8 cellular contexts compared by ENCODE assay signal in the genomic region with DNA sequence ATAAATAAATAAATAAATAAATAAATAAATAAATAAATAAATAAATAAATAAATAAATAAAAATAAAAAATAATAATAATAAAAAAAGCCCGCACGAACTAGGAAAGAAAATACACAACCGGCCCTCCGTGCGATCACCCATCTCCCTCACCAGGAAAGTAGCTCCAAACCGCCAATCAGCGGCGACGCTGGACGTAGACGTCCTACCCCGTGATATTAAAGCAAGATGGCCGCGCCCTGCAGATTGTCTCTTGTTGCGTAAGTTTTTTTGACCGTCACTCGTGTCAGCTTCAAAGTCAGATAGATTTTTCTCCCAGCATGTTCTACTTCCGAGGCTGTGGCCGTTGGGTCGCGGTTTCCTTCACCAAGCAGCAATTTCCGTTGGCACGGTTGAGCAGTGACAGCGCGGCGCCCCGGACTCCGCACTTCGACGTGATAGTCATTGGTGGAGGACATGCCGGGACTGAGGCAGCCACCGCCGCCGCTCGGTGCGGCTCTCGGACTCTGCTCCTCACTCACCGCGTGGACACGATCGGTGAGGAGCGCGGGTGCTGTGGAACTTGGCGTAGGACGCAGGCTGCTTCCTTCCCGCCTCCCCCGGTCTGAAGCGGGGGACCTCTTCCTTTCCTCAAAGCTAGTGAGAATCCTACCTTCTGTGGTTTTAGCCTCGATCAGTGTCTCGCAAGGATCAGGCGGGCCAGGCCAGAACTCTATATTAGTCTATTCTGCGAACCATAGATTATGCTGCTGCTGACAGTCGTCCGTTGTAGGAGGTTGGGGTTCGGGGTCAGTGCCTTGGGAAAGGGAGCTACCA. TPM values are rescaled to one million over a fixed set of nuclear protein-coding genes. Genes with fewer than 3 reads are reported as not detected.
A peak's percentile ranks its signal among the peaks of the same experiment; 100 is the strongest.
DNase-seq lines count a peak whose midpoint lies in the region; ATAC-seq and TF ChIP-seq lines count a peak whose summit lies in the region.

A gene with protein sequence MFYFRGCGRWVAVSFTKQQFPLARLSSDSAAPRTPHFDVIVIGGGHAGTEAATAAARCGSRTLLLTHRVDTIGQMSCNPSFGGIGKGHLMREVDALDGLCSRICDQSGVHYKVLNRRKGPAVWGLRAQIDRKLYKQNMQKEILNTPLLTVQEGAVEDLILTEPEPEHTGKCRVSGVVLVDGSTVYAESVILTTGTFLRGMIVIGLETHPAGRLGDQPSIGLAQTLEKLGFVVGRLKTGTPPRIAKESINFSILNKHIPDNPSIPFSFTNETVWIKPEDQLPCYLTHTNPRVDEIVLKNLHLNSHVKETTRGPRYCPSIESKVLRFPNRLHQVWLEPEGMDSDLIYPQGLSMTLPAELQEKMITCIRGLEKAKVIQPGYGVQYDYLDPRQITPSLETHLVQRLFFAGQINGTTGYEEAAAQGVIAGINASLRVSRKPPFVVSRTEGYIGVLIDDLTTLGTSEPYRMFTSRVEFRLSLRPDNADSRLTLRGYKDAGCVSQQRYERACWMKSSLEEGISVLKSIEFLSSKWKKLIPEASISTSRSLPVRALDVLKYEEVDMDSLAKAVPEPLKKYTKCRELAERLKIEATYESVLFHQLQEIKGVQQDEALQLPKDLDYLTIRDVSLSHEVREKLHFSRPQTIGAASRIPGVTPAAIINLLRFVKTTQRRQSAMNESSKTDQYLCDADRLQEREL (plus strand): TSS at position 201 of the 814 bp plus-strand sequence. CDS start 118 bp downstream, at position 319.

- H3K27me3 Mint-ChIP-seq in activated naive CD4-positive, alpha-beta T cell treated with anti-CD3 and anti-CD28 coated beads, Interleukin-2, amount 10 ng/mL, durations not matched to agents 7 days and 5 days, result no peaks in the 10 kb centered on the region

- TF ChIP-seq POLR2A in gastroesophageal sphincter (IDR thresholded peaks at IDR 0.05) (peak in 1 of 2 donors; percentile 42), suprapubic skin (IDR thresholded peaks at IDR 0.05) (no peak)

- H3K36me3 ChIP-seq in SK-N-MC (ENCODE audit: insufficient read depth, low read length) (peaks cover 17% of the 10 kb centered on the region), gastroesophageal sphincter (peaks cover 0 to 26% of the 10 kb centered on the region in 2 donors), suprapubic skin (peaks cover 10% of the 10 kb centered on the region)

- H3K9me3 ChIP-seq in SK-N-MC (ENCODE audit: low read depth, low read length), result no peaks in the 10 kb centered on the region
- H3K9me3 ChIP-seq in gastroesophageal sphincter, result no peaks in the 10 kb centered on the region
- H3K9me3 ChIP-seq in suprapubic skin, result no peaks in the 10 kb centered on the region

- 0% methylated on average over 16 to 36 of the region's 55 CpGs for WGBS in gastroesophageal sphincter (ENCODE audit: low coverage in 1 of 2), 2 donors
- WGBS in suprapubic skin, result 1% methylated on average over 36 of the region's 55 CpGs

- CTCF ChIA-PET in HEK293T (lab: Yijun Ruan, JAX), result interaction anchor here (1.6 kb wide), 1 partner anchor 191 kb away, joined by 3 read pairs; no protein-coding TSS in a partner anchor
- CTCF ChIA-PET in activated naive CD4-positive, alpha-beta T cell treated with anti-CD3 and anti-CD28 coated beads, Interleukin-2, amount 10 ng/mL, durations not matched to agents 7 days and 5 days (lab: Charles Lee), result interaction anchor here (1.0 to 5.0 kb wide), 4 partner anchors 9 to 842 kb away, joined by 3 to 30 read pairs (median 4); a partner anchor contains a TSS

- no peaks in the 10 kb centered on the region for H3K9me3 Mint-ChIP-seq in activated naive CD4-positive, alpha-beta T cell treated with anti-CD3 and anti-CD28 coated beads, Interleukin-2, amount 10 ng/mL, durations not matched to agents 7 days and 5 days

- DNase-seq in GM03348 (ENCODE audit: low spot score) (peak; percentile 95), HEK293T (ENCODE audit: extremely low spot score) (peak; percentile 86), MV-4-11 (lab: John Stamatoyannopoulos, UW) (peak; percentile 98), SK-N-MC (ENCODE audit: low read depth, low spot score) (peak; percentile 55), nucleus accumbens (lab: John Stamatoyannopoulos, UW) (peak; percentile 22 to 95 (median 78)), suprapubic skin (ENCODE audit: low spot score in 2 of 2) (peak; percentile 95 to 96)
- DNase-seq in activated naive CD4-positive, alpha-beta T cell treated with anti-CD3 and anti-CD28 coated beads, Interleukin-2, amount 10 ng/mL, durations not matched to agents 7 days and 5 days, result peak; percentile 91

- TF ChIP-seq CTCF in gastroesophageal sphincter (IDR thresholded peaks at IDR 0.05) (no peak), suprapubic skin (IDR thresholded peaks at IDR 0.05) (no peak)

- H3K4me3 ChIP-seq in SK-N-MC (peak within 1 kb of the TSS; percentile 100), gastroesophageal sphincter (peak within 1 kb of the TSS; percentile 82 to 95), suprapubic skin (peak within 1 kb of the TSS; percentile 57)

- TF ChIP-seq EP300 in gastroesophageal sphincter (IDR thresholded peaks at IDR 0.05), result no peak
- no peak for TF ChIP-seq EP300 in suprapubic skin (IDR thresholded peaks at IDR 0.05)

- POLR2A ChIA-PET in HEK293T (lab: Yijun Ruan, JAX), result interaction anchor here (0.6 to 2.1 kb wide), 43 partner anchors 9 to 230 kb away, joined by 3 to 15 read pairs (median 4); a partner anchor contains a TSS

- peak within 1 kb of the TSS; percentile 99 for H3K9ac ChIP-seq in SK-N-MC (ENCODE audit: insufficient read length)

- peaks cover 0 to 33% (median 0%) of the 10 kb centered on the region in 3 donors for H3K4me1 ChIP-seq in gastroesophageal sphincter
- peaks cover 17% of the 10 kb centered on the region for H3K4me1 ChIP-seq in suprapubic skin

- ATAC-seq in gastroesophageal sphincter, result peak; percentile 97

- H3K27ac ChIP-seq in SK-N-MC (peak within 1 kb of the TSS; percentile 96), gastroesophageal sphincter (peak within 1 kb of the TSS; percentile 76 to 98 (median 96)), suprapubic skin (peak within 1 kb of the TSS; percentile 93)

- H3K27ac Mint-ChIP-seq in activated naive CD4-positive, alpha-beta T cell treated with anti-CD3 and anti-CD28 coated beads, Interleukin-2, amount 10 ng/mL, durations not matched to agents 7 days and 5 days, result peak within 1 kb of the TSS; percentile 100

- peaks cover 34% of the 10 kb centered on the region for H3K36me3 Mint-ChIP-seq in activated naive CD4-positive, alpha-beta T cell treated with anti-CD3 and anti-CD28 coated beads, Interleukin-2, amount 10 ng/mL, durations not matched to agents 7 days and 5 days

- H3K4me1 Mint-ChIP-seq in activated naive CD4-positive, alpha-beta T cell treated with anti-CD3 and anti-CD28 coated beads, Interleukin-2, amount 10 ng/mL, durations not matched to agents 7 days and 5 days, result peaks cover 69% of the 10 kb centered on the region

- H3K27me3 ChIP-seq in gastroesophageal sphincter, result no peaks in the 10 kb centered on the region
- no peaks in the 10 kb centered on the region for H3K27me3 ChIP-seq in suprapubic skin

- H3K4me3 Mint-ChIP-seq in activated naive CD4-positive, alpha-beta T cell treated with anti-CD3 and anti-CD28 coated beads, Interleukin-2, amount 10 ng/mL, durations not matched to agents 7 days and 5 days, result peak within 1 kb of the TSS; percentile 98

TF ChIP-seq in HEK293T, 16 proteins besides CTCF, POLR2A, EP300 and RAD21:
- TF ChIP-seq, protein P1, sequence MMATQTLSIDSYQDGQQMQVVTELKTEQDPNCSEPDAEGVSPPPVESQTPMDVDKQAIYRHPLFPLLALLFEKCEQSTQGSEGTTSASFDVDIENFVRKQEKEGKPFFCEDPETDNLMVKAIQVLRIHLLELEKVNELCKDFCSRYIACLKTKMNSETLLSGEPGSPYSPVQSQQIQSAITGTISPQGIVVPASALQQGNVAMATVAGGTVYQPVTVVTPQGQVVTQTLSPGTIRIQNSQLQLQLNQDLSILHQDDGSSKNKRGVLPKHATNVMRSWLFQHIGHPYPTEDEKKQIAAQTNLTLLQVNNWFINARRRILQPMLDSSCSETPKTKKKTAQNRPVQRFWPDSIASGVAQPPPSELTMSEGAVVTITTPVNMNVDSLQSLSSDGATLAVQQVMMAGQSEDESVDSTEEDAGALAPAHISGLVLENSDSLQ (IDR thresholded peaks at IDR 0.05), result peak; percentile 67
- no peak for TF ChIP-seq ELF4 (IDR thresholded peaks at IDR 0.05)
- 0 out of 2 replicates have a peak, but pooled peaks have one; percentile 21 for TF ChIP-seq L3MBTL2 (conservative IDR thresholded peaks at IDR 0.05)
- TF ChIP-seq TARDBP (IDR thresholded peaks at IDR 0.05), result no peak
- no peak for TF ChIP-seq ARNT (IDR thresholded peaks at IDR 0.05)

RNA-seq across cellular contexts. Expression of the gene that starts here (rescaled TPM):
- total RNA-seq in gastroesophageal sphincter (10 to 100 TPM; 25.2 to 30.3 (median 29.4) TPM), suprapubic skin (10 to 100 TPM; 12.9 to 34.3 (median 23.9) TPM)

Comparison
In these comparisons a context has a peak if more than half of its experiments do, and no peak if none do; other contexts are left out.
1. Peak in every context shown above with its lines: DNase-seq, ATAC-seq, H3K4me3 ChIP-seq and H3K27ac ChIP-seq.